In the genomic region with DNA sequence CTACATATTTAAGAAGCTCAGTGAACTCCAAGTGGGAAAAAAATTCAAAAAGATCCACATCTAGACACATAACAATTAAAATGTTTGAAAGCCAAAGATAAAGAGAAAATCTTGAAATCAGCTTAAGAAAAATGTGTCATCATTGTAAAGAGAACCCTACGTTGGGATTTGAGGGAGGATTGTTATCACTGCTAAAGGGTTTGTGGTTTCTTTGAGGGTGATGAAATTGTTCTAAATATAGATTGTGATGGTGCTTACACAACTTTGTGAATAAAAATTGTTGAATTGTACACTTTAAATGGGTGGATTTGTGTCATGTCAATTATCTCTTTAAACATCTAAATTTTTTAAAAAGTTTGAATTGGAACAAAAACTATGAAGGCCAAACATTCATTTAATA, we compare ENCODE assay signal across 24 cellular contexts.
DNase-seq lines count a peak whose midpoint lies in the region; ATAC-seq lines count a peak whose summit lies in the region.
"Had no signal": no experiment of that assay in that cellular context is flagged by ENCODE, and none has a peak within 500 bp of the region (broad histone marks: within the 10 kb centered on the region; RNA-seq: fewer than 3 reads in every experiment).

No MANE protein-coding gene starts in this region.

- ATAC-seq in GM18870 (IDR thresholded peaks at IDR 0.05; ENCODE audit: unreplicated experiment) (no peak), GM18517 (IDR thresholded peaks at IDR 0.05; ENCODE audit: unreplicated experiment) (no peak)
- ATAC-seq: effector memory CD8-positive, alpha-beta T cell; foreskin keratinocyte; stimulated activated naive CD8-positive, alpha-beta T cell treated with anti-CD3 and anti-CD28 coated beads, Interleukin-15, Interleukin-2, amounts not matched to agents 100 U/mL and 50 U/mL, for 24 hours had no signal

- DNase-seq in SIG-M5 treated with dmso at 0.1 percent for 504 hours (lab: John Stamatoyannopoulos, UW; ENCODE audit: unreplicated experiment): peak; percentile 17
- no peak for DNase-seq in SIG-M5 (lab: John Stamatoyannopoulos, UW)
- DNase-seq in SKM-1 (lab: John Stamatoyannopoulos, UW; ENCODE audit: unreplicated experiment): peak; percentile 24
- DNase-seq in fibroblast of gingiva (ENCODE audit: low read depth): peak; percentile 67
- DNase-seq in NCI-H345 treated with DMSO at 0.1 percent for 48 hours (lab: John Stamatoyannopoulos, UW; ENCODE audit: unreplicated experiment): no peak
- no peak for DNase-seq in ureter (ENCODE audit: low spot score)
- DNase-seq: 8988T; activated CD4-positive, alpha-beta T cell treated with anti-CD3 and anti-CD28 coated beads, Interleukin-2, amount 50 U/mL, for 48 hours; activated naive CD4-positive, alpha-beta T cell; activated T-cell treated with anti-CD3 and anti-CD28 coated beads for 4 hours; effector memory CD8-positive, alpha-beta T cell; EL; hypothalamus; kidney; naive B cell; NCI-H187 treated with DMSO at 0.1 percent for 48 hours; NCI-H2227 treated with DMSO at 0.1 percent for 48 hours; ovary; sigmoid colon; stimulated activated CD4-positive, alpha-beta T cell treated with anti-CD3 and anti-CD28 coated beads, Interleukin-2, amount 100 ng/mL, for 24 hours; stimulated activated naive CD8-positive, alpha-beta T cell treated with anti-CD3 and anti-CD28 coated beads, Interleukin-15, Interleukin-2, amounts not matched to agents 100 U/mL and 50 U/mL, for 24 hours had no signal

Comparison
In these comparisons a context has a peak if more than half of its experiments do, and no peak if none do; other contexts are left out.
1. DNase-seq: peak in SIG-M5 treated with dmso at 0.1 percent for 504 hours (single experiment), SKM-1 (single experiment) and fibroblast of gingiva (single experiment); none in SIG-M5 (single experiment), NCI-H345 treated with DMSO at 0.1 percent for 48 hours (single experiment) and ureter (single experiment).